Comparison of ENCODE assay signal across 1 cellular context in genomic region chr13:26678796-26679195, GRCh38.
TF ChIP-seq lines count a peak whose summit lies in the region.

No MANE protein-coding gene starts in this region.

TF ChIP-seq in IMR-90, 13 proteins besides CTCF, POLR2A, EP300 and RAD21 (continued from another document):
- no peak for TF ChIP-seq SMC3 (IDR thresholded peaks at IDR 0.05; ENCODE audit: low read depth, low read length)
- no peak for TF ChIP-seq RCOR1 (IDR thresholded peaks at IDR 0.05; ENCODE audit: insufficient replicate concordance, low read length)
